Comparison of ENCODE assay signal across 1 cellular context in genomic region chr14:89371600-89371999, GRCh38.
TF ChIP-seq lines count a peak whose summit lies in the region.

No MANE protein-coding gene starts in this region.

TF ChIP-seq in HepG2, 621 proteins besides CTCF, POLR2A, EP300 and RAD21 (continued from another document):
- peak; percentile 23; the same call in 1 of the 2 replicates for TF ChIP-seq ZNF687 (CRISPR knock-in tag; IDR thresholded peaks at IDR 0.05)
- TF ChIP-seq HOMEZ (CRISPR knock-in tag; IDR thresholded peaks at IDR 0.05; ENCODE audit: low read depth), result 0 out of 2 replicates have a peak, but pooled peaks have one; percentile 4
- peak; percentile 83 for TF ChIP-seq ZNF652 (CRISPR knock-in tag; IDR thresholded peaks at IDR 0.05; ENCODE audit: borderline replicate concordance, low read depth)
